22 cellular contexts compared by ENCODE assay signal in the genomic region with DNA sequence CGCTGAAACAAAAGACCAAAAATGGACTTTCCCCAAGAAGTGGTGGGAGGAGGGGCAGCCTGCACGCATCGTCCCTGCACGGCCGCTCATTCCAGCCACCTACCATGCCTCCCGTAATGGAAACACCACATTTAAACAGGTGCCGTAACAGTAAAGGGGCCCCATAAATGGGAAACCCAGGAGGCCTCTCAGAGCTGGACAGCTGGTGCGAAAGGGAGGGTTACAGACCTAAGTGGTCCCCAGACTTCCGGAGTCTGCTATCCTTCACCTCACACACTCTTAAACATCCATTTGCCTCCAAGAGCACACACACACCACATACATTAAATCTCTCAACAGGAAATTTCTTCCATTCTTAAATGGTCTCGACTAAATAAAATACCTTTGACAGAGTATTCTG.
"Had no signal": no experiment of that assay in that cellular context is flagged by ENCODE, and none has a peak within 500 bp of the region (broad histone marks: within the 10 kb centered on the region; RNA-seq: fewer than 3 reads in every experiment).

No MANE protein-coding gene starts in this region.

- H3K27me3 ChIP-seq: adrenal gland, right atrium auricular region, tibial artery, vagina had no signal

- H3K9me3 ChIP-seq: adrenal gland, right atrium auricular region, tibial artery, vagina had no signal

- FAIRE-seq: colon, endometrium had no signal

- H3K9me3 Mint-ChIP-seq: activated CD4-positive, alpha-beta memory T cell treated with anti-CD3 and anti-CD28 coated beads, Interleukin-2, amount 10 ng/mL, durations not matched to agents 7 days and 5 days; activated T-cell treated with anti-CD3 and anti-CD28 coated beads, Interleukin-2, amount 50 U/mL, for 24 hours; natural killer cell had no signal

- H3K27ac ChIP-seq: adrenal gland, right atrium auricular region, skin epidermis, tibial artery, vagina, WERI-Rb-1 had no signal

- H3K36me3 Mint-ChIP-seq: natural killer cell had no signal

- H3K4me1 ChIP-seq: adrenal gland, right atrium auricular region, tibial artery, vagina had no signal

- H3K4me1 Mint-ChIP-seq: activated CD4-positive, alpha-beta memory T cell treated with anti-CD3 and anti-CD28 coated beads, Interleukin-2, amount 10 ng/mL, durations not matched to agents 7 days and 5 days; activated CD4-positive, alpha-beta T cell treated with anti-CD3 and anti-CD28 coated beads for 36 hours; natural killer cell had no signal

- H3K27ac Mint-ChIP-seq: activated CD4-positive, alpha-beta memory T cell treated with anti-CD3 and anti-CD28 coated beads, Interleukin-2, amount 10 ng/mL, durations not matched to agents 7 days and 5 days; activated CD4-positive, alpha-beta T cell treated with anti-CD3 and anti-CD28 coated beads for 36 hours; activated T-cell treated with anti-CD3 and anti-CD28 coated beads, Interleukin-2, amount 50 U/mL, for 24 hours; natural killer cell; progenitor cell of endocrine pancreas had no signal

- H3K36me3 ChIP-seq: adrenal gland, right atrium auricular region, tibial artery, vagina had no signal

- H3K4me3 ChIP-seq: adrenal gland, right atrium auricular region, skin epidermis, tibial artery, vagina had no signal

- H3K27me3 Mint-ChIP-seq: activated CD4-positive, alpha-beta memory T cell treated with anti-CD3 and anti-CD28 coated beads, Interleukin-2, amount 10 ng/mL, durations not matched to agents 7 days and 5 days; activated CD4-positive, alpha-beta T cell treated with anti-CD3 and anti-CD28 coated beads for 36 hours; activated T-cell treated with anti-CD3 and anti-CD28 coated beads, Interleukin-2, amount 50 U/mL, for 24 hours; progenitor cell of endocrine pancreas had no signal

- DNase-seq: activated CD4-positive, alpha-beta memory T cell treated with anti-CD3 and anti-CD28 coated beads, Interleukin-2, amount 10 ng/mL, durations not matched to agents 7 days and 5 days; activated CD4-positive, alpha-beta T cell treated with anti-CD3 and anti-CD28 coated beads for 36 hours; activated effector memory CD4-positive, alpha-beta T cell treated with Interleukin-2 at 50 U/mL for 16 hours; activated naive CD4-positive, alpha-beta T cell treated with anti-CD3 and anti-CD28 coated beads, Interleukin-2, amount 50 U/mL, for 16 hours; activated T-cell treated with anti-CD3 and anti-CD28 coated beads, Interleukin-2, amount 50 U/mL, for 24 hours; adrenal gland; caudate nucleus; islet precursor cell; left ventricle myocardium superior; mesenchymal stem cell; natural killer cell; nucleus accumbens; stimulated activated CD4-positive, alpha-beta T cell treated with anti-CD3 and anti-CD28 coated beads, Interleukin-4, amount 100 ng/mL, for 24 hours; stimulated activated naive CD4-positive, alpha-beta T cell; tibial artery; WERI-Rb-1 had no signal

- ATAC-seq: activated CD4-positive, alpha-beta T cell treated with anti-CD3 and anti-CD28 coated beads for 36 hours; left ventricle myocardium superior; natural killer cell had no signal

- H3K4me3 Mint-ChIP-seq: activated CD4-positive, alpha-beta memory T cell treated with anti-CD3 and anti-CD28 coated beads, Interleukin-2, amount 10 ng/mL, durations not matched to agents 7 days and 5 days; activated CD4-positive, alpha-beta T cell treated with anti-CD3 and anti-CD28 coated beads for 36 hours; activated T-cell treated with anti-CD3 and anti-CD28 coated beads, Interleukin-2, amount 50 U/mL, for 24 hours; natural killer cell had no signal
